16 cellular contexts compared by ENCODE assay signal in genomic region chr3:66001626-66002025, GRCh38. TPM values are rescaled to one million over a fixed set of nuclear protein-coding genes. Genes with fewer than 3 reads are reported as not detected.
DNase-seq lines count a peak whose midpoint lies in the region; ATAC-seq and TF ChIP-seq lines count a peak whose summit lies in the region.
"Had no signal": no experiment of that assay in that cellular context is flagged by ENCODE, and none has a peak within 500 bp of the region (broad histone marks: within the 10 kb centered on the region; RNA-seq: fewer than 3 reads in every experiment).

No MANE protein-coding gene starts in this region.

- peaks cover 15% of the 10 kb centered on the region for H3K36me3 Mint-ChIP-seq in progenitor cell of endocrine pancreas (ENCODE audit: insufficient read depth)
- H3K36me3 Mint-ChIP-seq in activated T-cell treated with anti-CD3 and anti-CD28 coated beads, Interleukin-2, amount 50 U/mL, for 24 hours (ENCODE audit: low read depth): no peaks in the 10 kb centered on the region
- H3K36me3 Mint-ChIP-seq: IgD-negative memory B cell had no signal

- DNase-seq in NCI-H82 (lab: John Stamatoyannopoulos, UW): peak; percentile 7
- DNase-seq in NCI-H82 treated with DMSO at 0.1 percent for 48 hours (lab: John Stamatoyannopoulos, UW; ENCODE audit: unreplicated experiment): no peak
- DNase-seq in G401 (ENCODE audit: low spot score): peak; percentile 51
- DNase-seq in dermis blood vessel endothelial cell: peak; percentile 63
- DNase-seq in progenitor cell of endocrine pancreas (ENCODE audit: low spot score, unreplicated experiment): no peak
- no peak for DNase-seq in activated T-cell treated with anti-CD3 and anti-CD28 coated beads, Interleukin-2, amount 50 U/mL, for 24 hours
- DNase-seq: DMS 273 treated with DMSO at 0.1 percent for 48 hours, GDM1, Kasumi-1, NCI-H1092 treated with DMSO at 0.1 percent for 48 hours, NCI-H2081, NCI-H774, PC-9 had no signal

- H3K27ac Mint-ChIP-seq in progenitor cell of endocrine pancreas: peak overlapping the region; percentile 39
- H3K27ac Mint-ChIP-seq in activated T-cell treated with anti-CD3 and anti-CD28 coated beads, Interleukin-2, amount 50 U/mL, for 24 hours: no peak overlapping the region
- H3K27ac Mint-ChIP-seq: B cell, IgD-negative memory B cell had no signal

- in situ Hi-C loops in G401 (cut with HindIII; ENCODE audit: low sequenced_read_pairs): no loop called here

- no peak for ATAC-seq in HG03460 (IDR thresholded peaks at IDR 0.05; ENCODE audit: unreplicated experiment)

- H3K4me1 Mint-ChIP-seq in progenitor cell of endocrine pancreas (ENCODE audit: low read depth): peaks cover 58% of the 10 kb centered on the region
- no peaks in the 10 kb centered on the region for H3K4me1 Mint-ChIP-seq in activated T-cell treated with anti-CD3 and anti-CD28 coated beads, Interleukin-2, amount 50 U/mL, for 24 hours (ENCODE audit: low read depth)
- H3K4me1 Mint-ChIP-seq: B cell, IgD-negative memory B cell had no signal

- no peak overlapping the region for H3K4me3 Mint-ChIP-seq in progenitor cell of endocrine pancreas (ENCODE audit: low read depth)
- no peak overlapping the region for H3K4me3 Mint-ChIP-seq in activated T-cell treated with anti-CD3 and anti-CD28 coated beads, Interleukin-2, amount 50 U/mL, for 24 hours
- H3K4me3 Mint-ChIP-seq: B cell, IgD-negative memory B cell had no signal

- no peaks in the 10 kb centered on the region for H3K9me3 Mint-ChIP-seq in progenitor cell of endocrine pancreas (ENCODE audit: low read depth)
- no peaks in the 10 kb centered on the region for H3K9me3 Mint-ChIP-seq in activated T-cell treated with anti-CD3 and anti-CD28 coated beads, Interleukin-2, amount 50 U/mL, for 24 hours

- no peak for TF ChIP-seq CTCF in progenitor cell of endocrine pancreas (IDR thresholded peaks at IDR 0.05; ENCODE audit: unreplicated experiment)

- no peaks in the 10 kb centered on the region for H3K27me3 Mint-ChIP-seq in progenitor cell of endocrine pancreas
- H3K27me3 Mint-ChIP-seq in activated T-cell treated with anti-CD3 and anti-CD28 coated beads, Interleukin-2, amount 50 U/mL, for 24 hours: peaks cover 10% of the 10 kb centered on the region

RNA-seq across cellular contexts. Expression of gene MAGI1, which starts 37.1 kb away (rescaled TPM):
- 7.7 and 11.0 TPM in 2 replicates for total RNA-seq in G401 (2014; rRNA removed; shearing (Covaris generic))
- total RNA-seq in dermis blood vessel endothelial cell (101 and 106 TPM in 2 replicates), progenitor cell of endocrine pancreas (142 and 150 TPM in 2 replicates)

Comparison
In these comparisons a context has a peak if more than half of its experiments do, and no peak if none do; other contexts are left out.
1. DNase-seq: peak in NCI-H82 (single experiment), G401 (single experiment) and dermis blood vessel endothelial cell (single experiment); none in NCI-H82 treated with DMSO at 0.1 percent for 48 hours (single experiment), progenitor cell of endocrine pancreas (single experiment) and activated T-cell treated with anti-CD3 and anti-CD28 coated beads, Interleukin-2, amount 50 U/mL, for 24 hours (single experiment).